Comparison of ENCODE assay signal across 17 cellular contexts in genomic region chr3:25038907-25039306, GRCh38.
DNase-seq lines count a peak whose midpoint lies in the region; ATAC-seq and TF ChIP-seq lines count a peak whose summit lies in the region.
"Had no signal": no experiment of that assay in that cellular context is flagged by ENCODE, and none has a peak within 500 bp of the region (broad histone marks: within the 10 kb centered on the region; RNA-seq: fewer than 3 reads in every experiment).

No MANE protein-coding gene starts in this region.

- no peaks in the 10 kb centered on the region for H3K79me2 ChIP-seq in GM23338 (replicated peaks; ENCODE audit: insufficient read depth)

- H3K27me3 Mint-ChIP-seq in osteocyte (ENCODE audit: unreplicated experiment) (no peaks in the 10 kb centered on the region), GM23338 (ENCODE audit: insufficient read depth, low read depth, poor library complexity) (no peaks in the 10 kb centered on the region)
- H3K27me3 Mint-ChIP-seq: dendritic cell treated with granulocyte-macrophage colony-stimulating factor and Interleukin-4, amounts not matched to agents 40 ng/mL and 50 ng/mL, for 4 days had no signal

- peaks cover 70% of the 10 kb centered on the region for H3K4me1 Mint-ChIP-seq in osteocyte (ENCODE audit: unreplicated experiment)
- no peaks in the 10 kb centered on the region for H3K4me1 Mint-ChIP-seq in GM23338

- no peaks in the 10 kb centered on the region for H3K27me3 ChIP-seq in GM23338 (ENCODE audit: insufficient read depth)
- H3K27me3 ChIP-seq: ovary had no signal

- TF ChIP-seq CTCF in choroid plexus epithelial cell (conservative IDR thresholded peaks at IDR 0.05; ENCODE audit: low read depth, low read length), result no peak
- no peak for TF ChIP-seq CTCF in osteocyte (IDR thresholded peaks at IDR 0.05)
- TF ChIP-seq CTCF in GM23338 (conservative IDR thresholded peaks at IDR 0.05; ENCODE audit: low read depth in 2 of 2), result no peak

- H3K9me2 ChIP-seq in GM23338 (ENCODE audit: insufficient read depth), result peaks cover 7% of the 10 kb centered on the region; the same call in 1 of the 2 replicates

- DNase-seq in NCI-H2171 treated with DMSO at 0.1 percent for 48 hours (lab: John Stamatoyannopoulos, UW), result peak; percentile 73
- peak; percentile 54 for DNase-seq in choroid plexus epithelial cell (ENCODE audit: low read depth)
- no peak for DNase-seq in osteocyte (ENCODE audit: extremely low spot score, unreplicated experiment)
- no peak for DNase-seq in NCI-H774 (lab: John Stamatoyannopoulos, UW)
- DNase-seq in GM23338 (ENCODE audit: low spot score), result no peak
- DNase-seq: activated CD4-positive, alpha-beta T cell treated with anti-CD3 and anti-CD28 coated beads, Interleukin-2, amount 50 U/mL, for 4 hours; activated naive CD4-positive, alpha-beta T cell treated with Interleukin-2 at 50 U/mL for 16 hours; activated T-cell treated with anti-CD3 and anti-CD28 coated beads for 4 hours; aorta; NCI-H1436; NCI-H226; ovary; SW 1271 had no signal

- H3F3A ChIP-seq in GM23338 (replicated peaks; ENCODE audit: low read depth), result no peaks in the 10 kb centered on the region

- H3K4me3 Mint-ChIP-seq in osteocyte (ENCODE audit: unreplicated experiment), result no peak overlapping the region
- no peak overlapping the region for H3K4me3 Mint-ChIP-seq in GM23338
- H3K4me3 Mint-ChIP-seq: dendritic cell treated with granulocyte-macrophage colony-stimulating factor and Interleukin-4, amounts not matched to agents 40 ng/mL and 50 ng/mL, for 4 days had no signal

- H3K4me2 ChIP-seq in GM23338, result no peak overlapping the region

- peak; percentile 57 for ATAC-seq in HG02623 (IDR thresholded peaks at IDR 0.05; ENCODE audit: unreplicated experiment)
- ATAC-seq in HG02571 (IDR thresholded peaks at IDR 0.05; ENCODE audit: unreplicated experiment), result no peak
- no peak for ATAC-seq in GM23338
- ATAC-seq: HCT116 had no signal

- H3K9me3 Mint-ChIP-seq in osteocyte (ENCODE audit: unreplicated experiment), result no peaks in the 10 kb centered on the region
- no peaks in the 10 kb centered on the region for H3K9me3 Mint-ChIP-seq in GM23338
- H3K9me3 Mint-ChIP-seq: dendritic cell treated with granulocyte-macrophage colony-stimulating factor and Interleukin-4, amounts not matched to agents 40 ng/mL and 50 ng/mL, for 4 days had no signal

- no peaks in the 10 kb centered on the region for H4K20me1 ChIP-seq in GM23338 (replicated peaks; ENCODE audit: insufficient read depth)

- no peak overlapping the region for H3K27ac ChIP-seq in GM23338 (ENCODE audit: low read depth)
- H3K27ac ChIP-seq: ovary had no signal

- H3K36me3 Mint-ChIP-seq in osteocyte (ENCODE audit: unreplicated experiment) (no peaks in the 10 kb centered on the region), GM23338 (ENCODE audit: low read depth) (no peaks in the 10 kb centered on the region)

- no peaks in the 10 kb centered on the region for H3K36me3 ChIP-seq in GM23338 (ENCODE audit: insufficient read depth)
- H3K36me3 ChIP-seq: ovary had no signal

- H2AFZ ChIP-seq in GM23338, result no peak overlapping the region

- no peak overlapping the region for H3K4me3 ChIP-seq in choroid plexus epithelial cell (ENCODE audit: low read depth, low read length)
- no peak overlapping the region for H3K4me3 ChIP-seq in GM23338
- H3K4me3 ChIP-seq: ovary had no signal

- no peaks in the 10 kb centered on the region for H3K4me1 ChIP-seq in GM23338 (ENCODE audit: insufficient read depth)

- peak overlapping the region; percentile 91 for H3K27ac Mint-ChIP-seq in osteocyte (ENCODE audit: unreplicated experiment)
- no peak overlapping the region for H3K27ac Mint-ChIP-seq in GM23338
- H3K27ac Mint-ChIP-seq: dendritic cell treated with granulocyte-macrophage colony-stimulating factor and Interleukin-4, amounts not matched to agents 40 ng/mL and 50 ng/mL, for 4 days had no signal

TF ChIP-seq in GM23338, 12 proteins besides CTCF, POLR2A, EP300 and RAD21:
- TF ChIP-seq, protein P1, sequence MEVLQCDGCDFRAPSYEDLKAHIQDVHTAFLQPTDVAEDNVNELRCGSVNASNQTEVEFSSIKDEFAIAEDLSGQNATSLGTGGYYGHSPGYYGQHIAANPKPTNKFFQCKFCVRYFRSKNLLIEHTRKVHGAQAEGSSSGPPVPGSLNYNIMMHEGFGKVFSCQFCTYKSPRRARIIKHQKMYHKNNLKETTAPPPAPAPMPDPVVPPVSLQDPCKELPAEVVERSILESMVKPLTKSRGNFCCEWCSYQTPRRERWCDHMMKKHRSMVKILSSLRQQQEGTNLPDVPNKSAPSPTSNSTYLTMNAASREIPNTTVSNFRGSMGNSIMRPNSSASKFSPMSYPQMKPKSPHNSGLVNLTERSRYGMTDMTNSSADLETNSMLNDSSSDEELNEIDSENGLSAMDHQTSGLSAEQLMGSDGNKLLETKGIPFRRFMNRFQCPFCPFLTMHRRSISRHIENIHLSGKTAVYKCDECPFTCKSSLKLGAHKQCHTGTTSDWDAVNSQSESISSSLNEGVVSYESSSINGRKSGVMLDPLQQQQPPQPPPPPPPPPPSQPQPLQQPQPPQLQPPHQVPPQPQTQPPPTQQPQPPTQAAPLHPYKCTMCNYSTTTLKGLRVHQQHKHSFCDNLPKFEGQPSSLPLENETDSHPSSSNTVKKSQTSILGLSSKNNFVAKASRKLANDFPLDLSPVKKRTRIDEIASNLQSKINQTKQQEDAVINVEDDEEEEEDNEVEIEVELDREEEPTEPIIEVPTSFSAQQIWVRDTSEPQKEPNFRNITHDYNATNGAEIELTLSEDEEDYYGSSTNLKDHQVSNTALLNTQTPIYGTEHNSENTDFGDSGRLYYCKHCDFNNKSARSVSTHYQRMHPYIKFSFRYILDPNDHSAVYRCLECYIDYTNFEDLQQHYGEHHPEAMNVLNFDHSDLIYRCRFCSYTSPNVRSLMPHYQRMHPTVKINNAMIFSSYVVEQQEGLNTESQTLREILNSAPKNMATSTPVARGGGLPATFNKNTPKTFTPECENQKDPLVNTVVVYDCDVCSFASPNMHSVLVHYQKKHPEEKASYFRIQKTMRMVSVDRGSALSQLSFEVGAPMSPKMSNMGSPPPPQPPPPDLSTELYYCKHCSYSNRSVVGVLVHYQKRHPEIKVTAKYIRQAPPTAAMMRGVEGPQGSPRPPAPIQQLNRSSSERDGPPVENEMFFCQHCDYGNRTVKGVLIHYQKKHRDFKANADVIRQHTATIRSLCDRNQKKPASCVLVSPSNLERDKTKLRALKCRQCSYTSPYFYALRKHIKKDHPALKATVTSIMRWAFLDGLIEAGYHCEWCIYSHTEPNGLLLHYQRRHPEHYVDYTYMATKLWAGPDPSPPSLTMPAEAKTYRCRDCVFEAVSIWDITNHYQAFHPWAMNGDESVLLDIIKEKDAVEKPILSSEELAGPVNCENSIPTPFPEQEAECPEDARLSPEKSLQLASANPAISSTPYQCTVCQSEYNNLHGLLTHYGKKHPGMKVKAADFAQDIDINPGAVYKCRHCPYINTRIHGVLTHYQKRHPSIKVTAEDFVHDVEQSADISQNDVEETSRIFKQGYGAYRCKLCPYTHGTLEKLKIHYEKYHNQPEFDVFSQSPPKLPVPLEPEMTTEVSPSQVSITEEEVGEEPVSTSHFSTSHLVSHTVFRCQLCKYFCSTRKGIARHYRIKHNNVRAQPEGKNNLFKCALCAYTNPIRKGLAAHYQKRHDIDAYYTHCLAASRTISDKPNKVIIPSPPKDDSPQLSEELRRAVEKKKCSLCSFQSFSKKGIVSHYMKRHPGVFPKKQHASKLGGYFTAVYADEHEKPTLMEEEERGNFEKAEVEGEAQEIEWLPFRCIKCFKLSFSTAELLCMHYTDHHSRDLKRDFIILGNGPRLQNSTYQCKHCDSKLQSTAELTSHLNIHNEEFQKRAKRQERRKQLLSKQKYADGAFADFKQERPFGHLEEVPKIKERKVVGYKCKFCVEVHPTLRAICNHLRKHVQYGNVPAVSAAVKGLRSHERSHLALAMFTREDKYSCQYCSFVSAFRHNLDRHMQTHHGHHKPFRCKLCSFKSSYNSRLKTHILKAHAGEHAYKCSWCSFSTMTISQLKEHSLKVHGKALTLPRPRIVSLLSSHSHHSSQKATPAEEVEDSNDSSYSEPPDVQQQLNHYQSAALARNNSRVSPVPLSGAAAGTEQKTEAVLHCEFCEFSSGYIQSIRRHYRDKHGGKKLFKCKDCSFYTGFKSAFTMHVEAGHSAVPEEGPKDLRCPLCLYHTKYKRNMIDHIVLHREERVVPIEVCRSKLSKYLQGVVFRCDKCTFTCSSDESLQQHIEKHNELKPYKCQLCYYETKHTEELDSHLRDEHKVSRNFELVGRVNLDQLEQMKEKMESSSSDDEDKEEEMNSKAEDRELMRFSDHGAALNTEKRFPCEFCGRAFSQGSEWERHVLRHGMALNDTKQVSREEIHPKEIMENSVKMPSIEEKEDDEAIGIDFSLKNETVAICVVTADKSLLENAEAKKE (CRISPR knock-in tag; IDR thresholded peaks at IDR 0.05), result no peak
- TF ChIP-seq JUNB (IDR thresholded peaks at IDR 0.05; ENCODE audit: unreplicated experiment) (no peak), EZH2 (IDR thresholded peaks at IDR 0.05; ENCODE audit: low read depth, unreplicated experiment) (no peak), ZNF114 (CRISPR knock-in tag; IDR thresholded peaks at IDR 0.05) (no peak)

Comparison
In these comparisons a context has a peak if more than half of its experiments do, and no peak if none do; other contexts are left out.
1. DNase-seq: peak in NCI-H2171 treated with DMSO at 0.1 percent for 48 hours (single experiment) and choroid plexus epithelial cell (single experiment); none in osteocyte (single experiment), NCI-H774 (single experiment) and GM23338 (single experiment).